In the genomic region with DNA sequence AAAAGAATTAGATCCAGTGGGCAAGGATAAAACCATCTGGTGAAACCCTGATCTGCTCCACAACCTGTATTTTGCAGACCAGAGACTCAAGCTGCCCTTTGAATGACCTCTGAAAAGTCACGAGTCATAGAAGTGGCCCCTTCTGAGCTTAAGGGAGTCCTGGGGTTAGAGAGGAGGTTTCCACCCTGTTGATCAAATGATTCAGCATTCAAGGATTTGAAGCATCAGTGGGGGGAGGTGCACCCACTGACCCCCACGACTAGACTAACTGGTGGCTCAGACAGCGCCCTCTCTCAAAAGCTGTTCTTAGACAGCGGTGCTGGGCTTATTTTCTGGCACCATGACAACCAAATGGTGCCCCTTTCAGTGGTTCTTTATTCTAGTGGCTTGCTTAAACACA, we compare ENCODE assay signal across 16 cellular contexts. TPM values are rescaled to one million over a fixed set of nuclear protein-coding genes. Genes with fewer than 3 reads are reported as not detected.
DNase-seq lines count a peak whose midpoint lies in the region; ATAC-seq and TF ChIP-seq lines count a peak whose summit lies in the region.
"Had no signal": no experiment of that assay in that cellular context is flagged by ENCODE, and none has a peak within 500 bp of the region (broad histone marks: within the 10 kb centered on the region; RNA-seq: fewer than 3 reads in every experiment).

No MANE protein-coding gene starts in this region.

- H3K4me3 ChIP-seq in PC-3 (ENCODE audit: low read length), result no peak overlapping the region
- H3K4me3 ChIP-seq in osteoblast (ENCODE audit: insufficient read depth, low read length), result no peak overlapping the region
- H3K4me3 ChIP-seq: body of pancreas, suprapubic skin had no signal

- peaks cover 44% of the 10 kb centered on the region for H3K79me2 ChIP-seq in PC-3 (ENCODE audit: low read length)
- no peaks in the 10 kb centered on the region for H3K79me2 ChIP-seq in osteoblast (ENCODE audit: insufficient read depth, low read length)

- H4K20me1 ChIP-seq in PC-3 (ENCODE audit: low read length), result no peaks in the 10 kb centered on the region
- H4K20me1 ChIP-seq in osteoblast (ENCODE audit: insufficient read depth, low read length), result no peaks in the 10 kb centered on the region

- peaks cover 3% of the 10 kb centered on the region for H3F3A ChIP-seq in PC-3 (ENCODE audit: low read length, unreplicated experiment)

- CTCF ChIA-PET in PC-3 (lab: Charles Lee), result no interaction called here

- DNase-seq in H4 (ENCODE audit: low spot score) (peak; percentile 8), PC-3 (peak; percentile 75), fibroblast of peridontal ligament (ENCODE audit: extremely low read depth) (peak; percentile 28), osteoblast (ENCODE audit: insufficient read length, low spot score, missing footprints) (no peak), DMS114 treated with DMSO at 0.1 percent for 48 hours (lab: John Stamatoyannopoulos, UW; ENCODE audit: unreplicated experiment) (no peak), NCI-H2029 treated with DMSO at 0.1 percent for 48 hours (lab: John Stamatoyannopoulos, UW) (no peak)
- DNase-seq: activated CD4-positive, alpha-beta memory T cell treated with anti-CD3 and anti-CD28 coated beads, Interleukin-2, amount 10 ng/mL, durations not matched to agents 7 days and 5 days; body of pancreas; effector CD8-positive, alpha-beta T cell; KG1; NCI-H1694; NCI-H524 treated with DMSO at 0.1 percent for 48 hours had no signal

- H3K27ac ChIP-seq in PC-3 (ENCODE audit: low read length), result peak overlapping the region; percentile 25; the same call in 1 of the 2 replicates
- H3K27ac ChIP-seq in osteoblast (ENCODE audit: low read depth, low read length), result no peak overlapping the region
- H3K27ac ChIP-seq: body of pancreas, suprapubic skin had no signal

- TF ChIP-seq CTCF in PC-3 (conservative IDR thresholded peaks at IDR 0.05; ENCODE audit: low read depth, low read length) (peak; percentile 13; the same call in 1 of the 2 replicates), osteoblast (IDR thresholded peaks at IDR 0.05; ENCODE audit: extremely low read depth, low read depth, low read length) (no peak)

- intact Hi-C loops in PC-3 (cut with micrococcal nuclease), result no loop called here

- H2AFZ ChIP-seq in PC-3 (ENCODE audit: low read length) (no peak overlapping the region), osteoblast (ENCODE audit: low read length) (no peak overlapping the region)

- H3K4me2 ChIP-seq in PC-3 (ENCODE audit: low read length), result peak overlapping the region; percentile 37
- peak overlapping the region; percentile 32 for H3K4me2 ChIP-seq in osteoblast (ENCODE audit: insufficient read depth, low read length)

- H3K9me2 ChIP-seq in PC-3 (replicated peaks; ENCODE audit: low read length), result no peaks in the 10 kb centered on the region

- BruUV-seq in PC-3 (replicated peaks; lab: Mats Ljungman, UMichigan), result no TSS peak

- H3K4me1 ChIP-seq in PC-3 (ENCODE audit: insufficient read depth, low read length) (peaks cover 52% of the 10 kb centered on the region), osteoblast (ENCODE audit: insufficient read depth, low read length) (peaks cover 28% of the 10 kb centered on the region)
- H3K4me1 ChIP-seq: suprapubic skin had no signal

- H3K9me3 ChIP-seq in PC-3 (ENCODE audit: low read length) (no peaks in the 10 kb centered on the region), osteoblast (ENCODE audit: low read depth, low read length) (no peaks in the 10 kb centered on the region)
- H3K9me3 ChIP-seq: body of pancreas, suprapubic skin had no signal

- POLR2A ChIA-PET in PC-3 (lab: Charles Lee; ENCODE audit: unreplicated experiment), result no interaction called here

- ATAC-seq in PC-3, result no peak; the same call in 1 of the 2 replicates
- ATAC-seq in GM18511 (IDR thresholded peaks at IDR 0.05; ENCODE audit: unreplicated experiment), result no peak
- ATAC-seq in HG03439 (IDR thresholded peaks at IDR 0.05; ENCODE audit: unreplicated experiment), result no peak
- ATAC-seq: body of pancreas, Right ventricle myocardium inferior had no signal

- H3K27me3 ChIP-seq in PC-3 (ENCODE audit: low read length) (no peaks in the 10 kb centered on the region), osteoblast (ENCODE audit: insufficient read depth, low read length) (no peaks in the 10 kb centered on the region)
- H3K27me3 ChIP-seq: body of pancreas, suprapubic skin had no signal

- no peak overlapping the region for H3K9ac ChIP-seq in PC-3 (ENCODE audit: low read length)

- H3K36me3 ChIP-seq in PC-3 (ENCODE audit: low read depth, low read length) (peaks cover 3% of the 10 kb centered on the region; the same call in 1 of the 2 replicates), osteoblast (ENCODE audit: insufficient read depth, low read length) (no peaks in the 10 kb centered on the region)
- H3K36me3 ChIP-seq: suprapubic skin had no signal

RNA-seq across cellular contexts. Expression of a gene that starts 44.3 kb away (rescaled TPM):
- total RNA-seq in H4 (2014; rRNA removed; shearing (Covaris generic)), result 0.80 and 1.2 TPM in 2 replicates
- 9.2 and 11.4 TPM in 2 replicates for total RNA-seq in PC-3 (2014; rRNA removed)
- 6.2 and 7.7 TPM in 2 replicates for total RNA-seq in osteoblast

Comparison
In these comparisons a context has a peak if more than half of its experiments do, and no peak if none do; other contexts are left out.
1. DNase-seq: peak in H4 (single experiment), PC-3 (single experiment) and fibroblast of peridontal ligament (single experiment); none in osteoblast (single experiment), DMS114 treated with DMSO at 0.1 percent for 48 hours (single experiment) and NCI-H2029 treated with DMSO at 0.1 percent for 48 hours (single experiment).